1 cellular context compared by ENCODE assay signal in genomic region chr2:69798909-69799526, GRCh38.
TF ChIP-seq lines count a peak whose summit lies in the region.

No MANE protein-coding gene starts in this region.

TF ChIP-seq in K562, 482 proteins besides CTCF, POLR2A, EP300 and RAD21 (continued from another document and continues in another):
- TF ChIP-seq KLF6 (CRISPR knock-in tag; IDR thresholded peaks at IDR 0.05; ENCODE audit: borderline replicate concordance) (peak; percentile 82; the same call in 1 of the 2 replicates), PATZ1 (CRISPR knock-in tag; IDR thresholded peaks at IDR 0.05; ENCODE audit: borderline replicate concordance) (no peak), ELK3 (CRISPR knock-in tag; IDR thresholded peaks at IDR 0.05) (no peak), PCBP2 (IDR thresholded peaks at IDR 0.05; ENCODE audit: low read depth, low read length, poor library complexity, severe bottlenecking) (no peak), HMGN3 (IDR thresholded peaks at IDR 0.05; ENCODE audit: borderline replicate concordance, extremely low read depth, insufficient read length, low read depth, low read length) (peak; percentile 97), HLTF (IDR thresholded peaks at IDR 0.05) (peak; percentile 99), ARNT (IDR thresholded peaks at IDR 0.05) (peak; percentile 99), ATF1 (CRISPR knock-in tag; IDR thresholded peaks at IDR 0.05) (no peak), ATF1 (tag; IDR thresholded peaks at IDR 0.05) (peak; percentile 81), PRDM10 (IDR thresholded peaks at IDR 0.05; ENCODE audit: partially characterized antibody) (peak; percentile 84), NKRF (IDR thresholded peaks at IDR 0.05; ENCODE audit: borderline replicate concordance) (0 out of 2 replicates have a peak, but pooled peaks have one; percentile 5), ZNF12 (CRISPR knock-in tag; IDR thresholded peaks at IDR 0.05) (no peak), ZBED1 (IDR thresholded peaks at IDR 0.05) (peak; percentile 94), POU5F1 (IDR thresholded peaks at IDR 0.05; ENCODE audit: borderline replicate concordance, low read depth, low read length, partially characterized antibody) (no peak), ZNF24 (IDR thresholded peaks at IDR 0.05) (no peak), MIER1 (IDR thresholded peaks at IDR 0.05; ENCODE audit: low read depth) (no peak), SLC30A9 (CRISPR knock-in tag; IDR thresholded peaks at IDR 0.05) (no peak), ETS1 (conservative IDR thresholded peaks at IDR 0.05; ENCODE audit: control insufficient read depth, low read depth, low read length) (peak; percentile 85), ZNF507 (tag; conservative IDR thresholded peaks at IDR 0.05) (no peak), SMAD1 (IDR thresholded peaks at IDR 0.05; ENCODE audit: low read depth, low read length, partially characterized antibody) (peak; percentile 95), ZNF512 (tag; IDR thresholded peaks at IDR 0.05) (no peak), BDP1 (IDR thresholded peaks at IDR 0.05; ENCODE audit: insufficient read depth, insufficient read length) (no peak), TCF15 (CRISPR knock-in tag; IDR thresholded peaks at IDR 0.05) (no peak), ZNF263 (CRISPR knock-in tag; IDR thresholded peaks at IDR 0.05; ENCODE audit: borderline replicate concordance) (peak; percentile 35; the same call in 1 of the 2 replicates), ERF (CRISPR knock-in tag; IDR thresholded peaks at IDR 0.05) (peak; percentile 51; the same call in 1 of the 2 replicates), MITF (IDR thresholded peaks at IDR 0.05) (no peak), JUNB (CRISPR knock-in tag; conservative IDR thresholded peaks at IDR 0.05) (0 out of 2 replicates have a peak, but pooled peaks have one; percentile 6), FOXP1 (CRISPR knock-in tag; IDR thresholded peaks at IDR 0.05) (no peak), CUX1 (CRISPR knock-in tag; IDR thresholded peaks at IDR 0.05) (peak; percentile 96), OTX1 (CRISPR knock-in tag; IDR thresholded peaks at IDR 0.05) (peak; percentile 92), KLF16 (IDR thresholded peaks at IDR 0.05) (peak; percentile 100), NCOA1 (IDR thresholded peaks at IDR 0.05; ENCODE audit: low read depth) (peak; percentile 95), EZH2 (IDR thresholded peaks at IDR 0.05; ENCODE audit: borderline replicate concordance, low read depth, low read length) (peak; percentile 80; the same call in 1 of the 2 replicates)
